19 cellular contexts compared by ENCODE assay signal in genomic region chr12:67155863-67156262, GRCh38.
DNase-seq lines count a peak whose midpoint lies in the region; ATAC-seq and TF ChIP-seq lines count a peak whose summit lies in the region.
"Had no signal": no experiment of that assay in that cellular context is flagged by ENCODE, and none has a peak within 500 bp of the region (broad histone marks: within the 10 kb centered on the region; RNA-seq: fewer than 3 reads in every experiment).

No MANE protein-coding gene starts in this region.

- H3K27me3 ChIP-seq in foreskin keratinocyte: peaks cover 29% of the 10 kb centered on the region
- H3K27me3 ChIP-seq in HAP-1 (ENCODE audit: low read depth): no peaks in the 10 kb centered on the region
- no peaks in the 10 kb centered on the region for H3K27me3 ChIP-seq in colonic mucosa
- H3K27me3 ChIP-seq: uterus had no signal

- TF ChIP-seq CTCF in foreskin keratinocyte (conservative IDR thresholded peaks at IDR 0.05) (no peak), colonic mucosa (IDR thresholded peaks at IDR 0.05) (no peak)

- intact Hi-C loops in colonic mucosa (cut with DNase I): no loop called here

- ATAC-seq in foreskin keratinocyte: peak; percentile 67
- ATAC-seq: activated CD8-positive, alpha-beta T cell treated with anti-CD3 and anti-CD28 coated beads for 36 hours; activated naive CD8-positive, alpha-beta T cell treated with anti-CD3 and anti-CD28 coated beads, Interleukin-2, amount 50 U/mL, for 24 hours; stimulated activated naive CD8-positive, alpha-beta T cell treated with anti-CD3 and anti-CD28 coated beads, Interleukin-15, Interleukin-2, amounts not matched to agents 100 U/mL and 50 U/mL, for 24 hours had no signal

- no peak overlapping the region for H3K9ac ChIP-seq in colonic mucosa (ENCODE audit: low read depth in 2 of 2, low read length in 2 of 2)

- H3K4me1 ChIP-seq in foreskin keratinocyte (no peaks in the 10 kb centered on the region), HAP-1 (no peaks in the 10 kb centered on the region; the same call in 1 of the 2 replicates), colonic mucosa (no peaks in the 10 kb centered on the region)
- H3K4me1 ChIP-seq: uterus had no signal

- in situ Hi-C loops in HAP-1 (cut with MboI; ENCODE audit: low sequenced_read_pairs): no loop called here

- H3K9me3 ChIP-seq in HAP-1 (no peaks in the 10 kb centered on the region), colonic mucosa (no peaks in the 10 kb centered on the region)
- H3K9me3 ChIP-seq: uterus had no signal

- DNase-seq in A172 (ENCODE audit: low spot score) (peak; percentile 40), HS-27A (ENCODE audit: low read depth) (peak; percentile 3), amniotic epithelial cell (ENCODE audit: low read depth) (peak; percentile 87), foreskin keratinocyte (peak; percentile 40 to 63), DMS 273 treated with DMSO at 0.1 percent for 48 hours (lab: John Stamatoyannopoulos, UW) (no peak), HAP-1 (ENCODE audit: low spot score in 2 of 2) (no peak), colonic mucosa (no peak)
- DNase-seq in stimulated activated CD8-positive, alpha-beta memory T cell treated with anti-CD3 and anti-CD28 coated beads, Interleukin-4, amount 100 ng/mL, for 48 hours: no peak
- DNase-seq: activated CD8-positive, alpha-beta T cell treated with anti-CD3 and anti-CD28 coated beads for 36 hours; activated naive CD8-positive, alpha-beta T cell treated with anti-CD3 and anti-CD28 coated beads, Interleukin-2, amount 50 U/mL, for 24 hours; HFFc6; KG1; NCI-H146; NCI-H510A; occipital lobe; OCI-M1; stimulated activated naive CD8-positive, alpha-beta T cell treated with anti-CD3 and anti-CD28 coated beads, Interleukin-15, Interleukin-2, amounts not matched to agents 100 U/mL and 50 U/mL, for 24 hours; uterus had no signal

- H3K4me3 ChIP-seq in HAP-1: no peak overlapping the region
- no peak overlapping the region for H3K4me3 ChIP-seq in colonic mucosa
- H3K4me3 ChIP-seq: skin epidermis, uterus had no signal

- H3K27ac ChIP-seq in foreskin keratinocyte (no peak overlapping the region), colonic mucosa (no peak overlapping the region)
- H3K27ac ChIP-seq: skin epidermis, uterus had no signal

- H3K36me3 ChIP-seq in HAP-1 (replicated peaks) (no peaks in the 10 kb centered on the region), colonic mucosa (no peaks in the 10 kb centered on the region)
- H3K36me3 ChIP-seq: uterus had no signal

Comparison
In these comparisons a context has a peak if more than half of its experiments do, and no peak if none do; other contexts are left out.
1. DNase-seq: peak in A172 (single experiment), HS-27A (single experiment), amniotic epithelial cell (single experiment) and foreskin keratinocyte (2 of 2); none in DMS 273 treated with DMSO at 0.1 percent for 48 hours (single experiment), HAP-1 (0 of 2), stimulated activated CD8-positive, alpha-beta memory T cell treated with anti-CD3 and anti-CD28 coated beads, Interleukin-4, amount 100 ng/mL, for 48 hours (single experiment) and colonic mucosa (single experiment).